ENCODE assay signal across 10 cellular contexts in genomic region chr10:72255977-72256729, GRCh38. TPM values are rescaled to one million over a fixed set of nuclear protein-coding genes. Genes with fewer than 3 reads are reported as not detected.
DNase-seq lines count a peak whose midpoint lies in the region; ATAC-seq and TF ChIP-seq lines count a peak whose summit lies in the region.
"Had no signal": no experiment of that assay in that cellular context is flagged by ENCODE, and none has a peak within 500 bp of the region (broad histone marks: within the 10 kb centered on the region; RNA-seq: fewer than 3 reads in every experiment).

No MANE protein-coding gene starts in this region.

- POLR2A ChIA-PET in HEK293 (lab: Yijun Ruan, JAX) = interaction anchor here (0.7 to 2.8 kb wide), 2 partner anchors 17 kb away, joined by 3 to 23 read pairs; partner anchors contain the start of gene DDIT4

- peak overlapping the region; percentile 78 for H3K27ac Mint-ChIP-seq in activated T-helper 17 cell treated with anti-CD3 and anti-CD28 coated beads, Interleukin-2, amount 50 U/mL, for 72 hours
- H3K27ac Mint-ChIP-seq in stimulated activated naive CD8-positive, alpha-beta T cell treated with anti-CD3 and anti-CD28 coated beads, Interleukin-15, amount 100 ng/mL, for 72 hours = peak overlapping the region in 1 of 2 donors; percentile 15

- H3K27ac ChIP-seq in HEK293 (ENCODE audit: extremely low read depth, low read depth, low read length) = no peak overlapping the region
- no peak overlapping the region for H3K27ac ChIP-seq in aorta (ENCODE audit: low read depth in 1 of 2, low read length in 2 of 2)

- no peak for TF ChIP-seq CTCF in HEK293 (tag by site-specific recombination; IDR thresholded peaks at IDR 0.05)

- no peak overlapping the region for H3K4me3 ChIP-seq in HEK293 (ENCODE audit: low read depth, low read length)
- no peak overlapping the region for H3K4me3 ChIP-seq in aorta (ENCODE audit: low read length in 2 of 2)

- H3K4me1 ChIP-seq in HEK293 (ENCODE audit: control insufficient read depth, insufficient read depth, low read length) (peaks cover 21% of the 10 kb centered on the region), aorta (ENCODE audit: control insufficient read depth in 1 of 2, insufficient read depth in 2 of 2, low read length in 2 of 2) (peaks cover 3 to 6% of the 10 kb centered on the region in 2 donors)

- WGBS in aorta, 2 donors = 93 to 94% methylated on average over 6 of the region's 6 CpGs

- H3K27me3 Mint-ChIP-seq in activated T-helper 17 cell treated with anti-CD3 and anti-CD28 coated beads, Interleukin-2, amount 50 U/mL, for 72 hours = no peaks in the 10 kb centered on the region
- no peaks in the 10 kb centered on the region for H3K27me3 Mint-ChIP-seq in stimulated activated naive CD8-positive, alpha-beta T cell treated with anti-CD3 and anti-CD28 coated beads, Interleukin-15, amount 100 ng/mL, for 72 hours

- peak overlapping the region; percentile 80 for H3K4me3 Mint-ChIP-seq in activated T-helper 17 cell treated with anti-CD3 and anti-CD28 coated beads, Interleukin-2, amount 50 U/mL, for 72 hours
- peak overlapping the region; percentile 19 to 67 for H3K4me3 Mint-ChIP-seq in stimulated activated naive CD8-positive, alpha-beta T cell treated with anti-CD3 and anti-CD28 coated beads, Interleukin-15, amount 100 ng/mL, for 72 hours

- intact Hi-C loops in aorta (cut with DNase I) = no loop called here

- ATAC-seq in activated T-helper 17 cell treated with anti-CD3 and anti-CD28 coated beads, Interleukin-2, amount 50 U/mL, for 72 hours (replicated peaks) = no peak
- no peak for ATAC-seq in stimulated activated naive CD8-positive, alpha-beta T cell treated with anti-CD3 and anti-CD28 coated beads, Interleukin-15, amount 100 ng/mL, for 72 hours
- ATAC-seq in aorta (ENCODE audit: low FRiP score) (no peak), HG03520 (IDR thresholded peaks at IDR 0.05; ENCODE audit: unreplicated experiment) (no peak)

- H3K9me3 ChIP-seq in HEK293 (ENCODE audit: control insufficient read depth, insufficient read depth, low read depth, low read length) (no peaks in the 10 kb centered on the region), aorta (ENCODE audit: control insufficient read depth, low read length) (no peaks in the 10 kb centered on the region)

- H3K4me1 Mint-ChIP-seq in activated T-helper 17 cell treated with anti-CD3 and anti-CD28 coated beads, Interleukin-2, amount 50 U/mL, for 72 hours = peaks cover 55% of the 10 kb centered on the region
- H3K4me1 Mint-ChIP-seq in stimulated activated naive CD8-positive, alpha-beta T cell treated with anti-CD3 and anti-CD28 coated beads, Interleukin-15, amount 100 ng/mL, for 72 hours = peaks cover 96% of the 10 kb centered on the region

- H3K27me3 ChIP-seq in aorta (ENCODE audit: control insufficient read depth in 1 of 2, insufficient read depth in 2 of 2, low read length in 1 of 2) = no peaks in the 10 kb centered on the region

- CTCF ChIA-PET in HEK293 (lab: Yijun Ruan, JAX) = interaction anchor here (0.6 to 0.7 kb wide), 2 partner anchors 15 to 19 kb away, joined by 3 to 6 read pairs; no protein-coding TSS in a partner anchor

- peaks cover 13% of the 10 kb centered on the region for H3K36me3 Mint-ChIP-seq in activated T-helper 17 cell treated with anti-CD3 and anti-CD28 coated beads, Interleukin-2, amount 50 U/mL, for 72 hours (ENCODE audit: low read depth)

- peak; percentile 36 for DNase-seq in iris pigment epithelial cell (ENCODE audit: low read depth)
- DNase-seq in stimulated activated naive CD8-positive, alpha-beta T cell treated with anti-CD3 and anti-CD28 coated beads, Interleukin-15, amount 100 ng/mL, for 72 hours = no peak
- no peak for DNase-seq in dermis blood vessel endothelial cell
- DNase-seq in NCI-H2081 treated with DMSO at 0.1 percent for 48 hours (lab: John Stamatoyannopoulos, UW) = no peak
- no peak for DNase-seq in aorta
- DNase-seq: NCI-H1105 treated with DMSO at 0.1 percent for 48 hours; stimulated activated CD4-positive, alpha-beta T cell treated with anti-CD3 and anti-CD28 coated beads, Interleukin-4, amount 100 ng/mL, for 24 hours had no signal

- H3K9me3 Mint-ChIP-seq in activated T-helper 17 cell treated with anti-CD3 and anti-CD28 coated beads, Interleukin-2, amount 50 U/mL, for 72 hours = no peaks in the 10 kb centered on the region
- H3K9me3 Mint-ChIP-seq in stimulated activated naive CD8-positive, alpha-beta T cell treated with anti-CD3 and anti-CD28 coated beads, Interleukin-15, amount 100 ng/mL, for 72 hours = no peaks in the 10 kb centered on the region

- H3K36me3 ChIP-seq in HEK293 (ENCODE audit: control insufficient read depth in 2 of 2, insufficient read depth in 1 of 2, low read length in 2 of 2) = no peaks in the 10 kb centered on the region
- no peaks in the 10 kb centered on the region for H3K36me3 ChIP-seq in aorta (ENCODE audit: control insufficient read depth in 1 of 2, insufficient read depth in 2 of 2, low read length in 1 of 2)

TF ChIP-seq in HEK293, 187 proteins besides CTCF, POLR2A, EP300 and RAD21:
- TF ChIP-seq ZNF146 (tag by site-specific recombination; IDR thresholded peaks at IDR 0.05) (no peak), MZF1 (tag by site-specific recombination; IDR thresholded peaks at IDR 0.05; ENCODE audit: borderline replicate concordance) (peak; percentile 61; the same call in 1 of the 2 replicates)

RNA-seq across cellular contexts. Expression of gene DDIT4, which starts 17.6 kb away (rescaled TPM):
- 1,000 to 10,000 TPM in 1 of 2 donors, 100 to 1,000 TPM in 1; 746 to 1,569 TPM for total RNA-seq in activated T-helper 17 cell treated with anti-CD3 and anti-CD28 coated beads, Interleukin-2, amount 50 U/mL, for 72 hours
- total RNA-seq in dermis blood vessel endothelial cell = 146 and 173 TPM in 2 replicates
- total RNA-seq in aorta = 100 to 1,000 TPM; 104 to 126 TPM
- 10 to 100 TPM; 55.9 to 96.5 TPM for polyA plus RNA-seq in aorta

RNA-seq across cellular contexts. Expression of gene ASCC1, which starts 40.1 kb away (rescaled TPM):
- 10 to 100 TPM; 44.0 to 48.6 TPM for total RNA-seq in activated T-helper 17 cell treated with anti-CD3 and anti-CD28 coated beads, Interleukin-2, amount 50 U/mL, for 72 hours
- total RNA-seq in dermis blood vessel endothelial cell (33.5 and 38.3 TPM in 2 replicates), aorta (10 to 100 TPM; 23.3 to 32.3 TPM)
- polyA plus RNA-seq in aorta = 10 to 100 TPM; 19.7 to 22.3 TPM

RNA-seq across cellular contexts. Expression of gene ANAPC16, which starts 40.3 kb away (rescaled TPM):
- total RNA-seq in activated T-helper 17 cell treated with anti-CD3 and anti-CD28 coated beads, Interleukin-2, amount 50 U/mL, for 72 hours = 100 to 1,000 TPM in 1 of 2 donors, 10 to 100 TPM in 1; 74.3 to 119 TPM
- total RNA-seq in dermis blood vessel endothelial cell (51.5 and 54.5 TPM in 2 replicates), aorta (10 to 100 TPM; 70.7 to 75.7 TPM)
- polyA plus RNA-seq in aorta = 100 to 1,000 TPM; 165 to 281 TPM
